ENCODE assay signal across 19 cellular contexts in genomic region chr2:201758229-201758628, GRCh38. TPM values are rescaled to one million over a fixed set of nuclear protein-coding genes. Genes with fewer than 3 reads are reported as not detected.
DNase-seq lines count a peak whose midpoint lies in the region; ATAC-seq, FAIRE-seq and TF ChIP-seq lines count a peak whose summit lies in the region.
"Had no signal": no experiment of that assay in that cellular context is flagged by ENCODE, and none has a peak within 500 bp of the region (broad histone marks: within the 10 kb centered on the region; RNA-seq: fewer than 3 reads in every experiment).

No MANE protein-coding gene starts in this region.

- no peak overlapping the region for H3K4me3 ChIP-seq in KMS-11 (IDR thresholded peaks at IDR 0.05; ENCODE audit: insufficient read depth, low read depth, low read length)
- H3K4me3 ChIP-seq: BLaER1 had no signal

- TF ChIP-seq CTCF in KMS-11 (conservative IDR thresholded peaks at IDR 0.05; ENCODE audit: low read depth, low read length) = no peak

- peak overlapping the region; percentile 96 for H3K4me2 ChIP-seq in KMS-11
- H3K4me2 ChIP-seq: BLaER1 had no signal

- DNase-seq in GM18507 (ENCODE audit: extremely low spot score, insufficient read length, low read depth) = no peak
- DNase-seq in left kidney (ENCODE audit: low read depth, low spot score) = peak; percentile 25
- peak; percentile 81 for DNase-seq in renal cortical epithelial cell (ENCODE audit: low read depth)
- no peak for DNase-seq in T-helper 1 cell
- no peak for DNase-seq in nucleus accumbens (lab: John Stamatoyannopoulos, UW)
- DNase-seq in DMS153 treated with DMSO at 0.1 percent for 48 hours (lab: John Stamatoyannopoulos, UW; ENCODE audit: unreplicated experiment) = no peak
- DNase-seq: CD8-positive, alpha-beta memory T cell; DMS 273 treated with DMSO at 0.1 percent for 48 hours; HFFc6; Karpas-422; NCI-H1105 treated with DMSO at 0.1 percent for 48 hours; NCI-H187; NCI-H2171; SHP77 treated with DMSO at 0.1 percent for 48 hours had no signal

- no peak overlapping the region for H2AFZ ChIP-seq in KMS-11 (ENCODE audit: low read depth)

- H3K4me1 ChIP-seq in KMS-11 (ENCODE audit: low read depth, poor library complexity, severe bottlenecking) = peaks cover 93% of the 10 kb centered on the region
- H3K4me1 ChIP-seq: BLaER1 had no signal

- no peaks in the 10 kb centered on the region for H4K20me1 ChIP-seq in KMS-11 (ENCODE audit: insufficient read depth)
- H4K20me1 ChIP-seq: BLaER1 had no signal

- H3K27me3 ChIP-seq in KMS-11 (ENCODE audit: insufficient read depth, low read depth) = no peaks in the 10 kb centered on the region
- H3K27me3 ChIP-seq: BLaER1 had no signal

- H3K9ac ChIP-seq in KMS-11 = no peak overlapping the region
- H3K9ac ChIP-seq: BLaER1 had no signal

- peak overlapping the region; percentile 92 for H3K27ac ChIP-seq in KMS-11
- H3K27ac ChIP-seq: BLaER1 had no signal

- H3K79me2 ChIP-seq in KMS-11 (ENCODE audit: insufficient read depth, low read depth) = no peaks in the 10 kb centered on the region; the same call in 1 of the 2 replicates

- FAIRE-seq in GM18507 (lab: Jason Lieb, UNC) = peak; percentile 53
- FAIRE-seq: H1 had no signal

- H3K36me3 ChIP-seq in KMS-11 (ENCODE audit: insufficient read depth) = no peaks in the 10 kb centered on the region

- no peak for ATAC-seq in HG03045 (IDR thresholded peaks at IDR 0.05; ENCODE audit: unreplicated experiment)

RNA-seq across cellular contexts. Expression of gene ALS2, which starts 22.5 kb away (rescaled TPM):
- 38.4 and 45.3 TPM in 2 replicates for total RNA-seq in renal cortical epithelial cell

RNA-seq across cellular contexts. Expression of gene CDK15, which starts 48.1 kb away (rescaled TPM):
- 0.55 and 4.5 TPM in 2 replicates for total RNA-seq in renal cortical epithelial cell
- total RNA-seq: CD8-positive, alpha-beta memory T cell; H1; NCI-H460 had no signal

RNA-seq across cellular contexts. Expression of gene MPP4, which starts 59.8 kb away (rescaled TPM):
- total RNA-seq in renal cortical epithelial cell = not detected in 2 replicates
- total RNA-seq: CD8-positive, alpha-beta memory T cell; H1 had no signal

Comparison
In these comparisons a context has a peak if more than half of its experiments do, and no peak if none do; other contexts are left out.
1. DNase-seq: peak in left kidney (single experiment) and renal cortical epithelial cell (single experiment); none in GM18507 (single experiment), T-helper 1 cell (0 of 5), nucleus accumbens (0 of 56) and DMS153 treated with DMSO at 0.1 percent for 48 hours (single experiment).